9 cellular contexts compared by ENCODE assay signal in genomic region chr13:24670927-24671326, GRCh38. TPM values are rescaled to one million over a fixed set of nuclear protein-coding genes. Genes with fewer than 3 reads are reported as not detected.
A peak's percentile ranks its signal among the peaks of the same experiment; 100 is the strongest.
DNase-seq lines count a peak whose midpoint lies in the region; ATAC-seq, FAIRE-seq and TF ChIP-seq lines count a peak whose summit lies in the region.
"Had no signal": no experiment of that assay in that cellular context is flagged by ENCODE, and none has a peak within 500 bp of the region (broad histone marks: within the 10 kb centered on the region; RNA-seq: fewer than 3 reads in every experiment).

No MANE protein-coding gene starts in this region.

- no peak for FAIRE-seq in astrocyte (lab: Jason Lieb, UNC)

- TF ChIP-seq CTCF in DOHH2 (IDR thresholded peaks at IDR 0.05; ENCODE audit: low read depth, low read length, poor library complexity, severe bottlenecking) (no peak), astrocyte (IDR thresholded peaks at IDR 0.05; ENCODE audit: insufficient read depth, low read depth, low read length) (no peak)

- peak overlapping the region; percentile 72 for H3K9ac ChIP-seq in astrocyte (ENCODE audit: low read length)

- H3F3A ChIP-seq in DOHH2 (ENCODE audit: control insufficient read depth, insufficient read depth): no peaks in the 10 kb centered on the region

- H2AFZ ChIP-seq in astrocyte (ENCODE audit: low read depth, low read length): no peak overlapping the region

- H3K4me2 ChIP-seq in DOHH2 (ENCODE audit: low read length): peak overlapping the region; percentile 71
- peak overlapping the region; percentile 79 for H3K4me2 ChIP-seq in astrocyte (ENCODE audit: low read length)

- no peaks in the 10 kb centered on the region for H3K9me3 ChIP-seq in DOHH2 (ENCODE audit: control insufficient read depth, insufficient read depth, low read length)
- H3K9me3 ChIP-seq in astrocyte (ENCODE audit: insufficient read depth, low read depth, low read length): no peaks in the 10 kb centered on the region
- no peaks in the 10 kb centered on the region for H3K9me3 ChIP-seq in CD8-positive, alpha-beta memory T cell (ENCODE audit: low read length)

- H3K4me1 Mint-ChIP-seq in astrocyte (ENCODE audit: low read depth, unreplicated experiment): peaks cover 31% of the 10 kb centered on the region
- peaks cover 0 to 12% (median 9%) of the 10 kb centered on the region in 4 donors for H3K4me1 Mint-ChIP-seq in naive thymus-derived CD8-positive, alpha-beta T cell
- peaks cover 4 to 11% (median 10%) of the 10 kb centered on the region in 3 donors for H3K4me1 Mint-ChIP-seq in CD8-positive, alpha-beta memory T cell

- H4K20me1 ChIP-seq in DOHH2 (ENCODE audit: control insufficient read depth, insufficient read depth, low read depth, low read length) (no peaks in the 10 kb centered on the region), astrocyte (ENCODE audit: insufficient read depth, low read length) (no peaks in the 10 kb centered on the region)

- no peaks in the 10 kb centered on the region for H3K27me3 ChIP-seq in DOHH2 (ENCODE audit: control insufficient read depth, low read length)
- H3K27me3 ChIP-seq in astrocyte (ENCODE audit: insufficient read depth, low read length): peaks cover 3% of the 10 kb centered on the region
- H3K27me3 ChIP-seq in CD8-positive, alpha-beta memory T cell (ENCODE audit: insufficient read depth, low read length, poor library complexity, severe bottlenecking): peaks cover 9% of the 10 kb centered on the region

- peak; percentile 56 for DNase-seq in Jurkat, Clone E6-1 (ENCODE audit: low read depth, low spot score)
- DNase-seq in astrocyte (ENCODE audit: low read depth) (no peak), activated gamma-delta T cell treated with Interleukin-2 at 50 U/mL for 16 hours (no peak), NCI-H1105 (lab: John Stamatoyannopoulos, UW) (no peak)
- DNase-seq in naive thymus-derived CD8-positive, alpha-beta T cell: peak in 2 of 10 donors; percentile 14 to 23
- DNase-seq in CD8-positive, alpha-beta memory T cell: no peak

- CTCF ChIA-PET in CD8-positive, alpha-beta memory T cell (lab: Charles Lee): interaction anchor here (1.1 to 2.3 kb wide), 5 partner anchors 10 to 91 kb away, joined by 3 to 10 read pairs (median 7); no protein-coding TSS in a partner anchor

- H3K36me3 Mint-ChIP-seq in astrocyte (ENCODE audit: low read depth, unreplicated experiment): no peaks in the 10 kb centered on the region
- H3K36me3 Mint-ChIP-seq in naive thymus-derived CD8-positive, alpha-beta T cell: no peaks in the 10 kb centered on the region
- H3K36me3 Mint-ChIP-seq in CD8-positive, alpha-beta memory T cell: no peaks in the 10 kb centered on the region

- H3K4me1 ChIP-seq in DOHH2 (ENCODE audit: control insufficient read depth, low read length) (peaks cover 46% of the 10 kb centered on the region), astrocyte (ENCODE audit: insufficient read depth, low read length) (peaks cover 14% of the 10 kb centered on the region)
- peaks cover 8% of the 10 kb centered on the region for H3K4me1 ChIP-seq in CD8-positive, alpha-beta memory T cell (ENCODE audit: insufficient read depth, low read length)

- H3K4me3 ChIP-seq in DOHH2 (ENCODE audit: low read length): peak overlapping the region; percentile 63
- peak overlapping the region; percentile 46 for H3K4me3 ChIP-seq in Jurkat, Clone E6-1 (ENCODE audit: low read length)
- H3K4me3 ChIP-seq in astrocyte (ENCODE audit: insufficient read depth, low read depth, low read length): no peak overlapping the region
- no peak overlapping the region for H3K4me3 ChIP-seq in CD8-positive, alpha-beta memory T cell (ENCODE audit: low read length)

- H3K27ac ChIP-seq in DOHH2 (ENCODE audit: low read depth, low read length) (no peak overlapping the region), astrocyte (ENCODE audit: low read depth, low read length) (peak overlapping the region; percentile 60)
- H3K27ac ChIP-seq in CD8-positive, alpha-beta memory T cell (ENCODE audit: low read depth, low read length): no peak overlapping the region

- no peaks in the 10 kb centered on the region for H3K9me3 Mint-ChIP-seq in astrocyte (ENCODE audit: unreplicated experiment)
- no peaks in the 10 kb centered on the region for H3K9me3 Mint-ChIP-seq in naive thymus-derived CD8-positive, alpha-beta T cell
- no peaks in the 10 kb centered on the region for H3K9me3 Mint-ChIP-seq in CD8-positive, alpha-beta memory T cell

- POLR2A ChIA-PET in naive thymus-derived CD8-positive, alpha-beta T cell (lab: Charles Lee): no interaction called here
- POLR2A ChIA-PET in CD8-positive, alpha-beta memory T cell (lab: Charles Lee): no interaction called here

- peaks cover 7% of the 10 kb centered on the region for H3K27me3 Mint-ChIP-seq in astrocyte (ENCODE audit: low read depth, unreplicated experiment)
- peaks cover 3 to 34% (median 29%) of the 10 kb centered on the region in 5 donors for H3K27me3 Mint-ChIP-seq in naive thymus-derived CD8-positive, alpha-beta T cell
- H3K27me3 Mint-ChIP-seq in CD8-positive, alpha-beta memory T cell: peaks cover 8 to 21% of the 10 kb centered on the region in 2 donors

- ATAC-seq in naive thymus-derived CD8-positive, alpha-beta T cell: peak; percentile 72 to 85
- no peak for ATAC-seq in GM21381 (IDR thresholded peaks at IDR 0.05; ENCODE audit: unreplicated experiment)

- no peaks in the 10 kb centered on the region for H3K9me2 ChIP-seq in DOHH2 (replicated peaks; ENCODE audit: control insufficient read depth, low read length)

- H3K4me3 Mint-ChIP-seq in astrocyte (ENCODE audit: unreplicated experiment): no peak overlapping the region
- H3K4me3 Mint-ChIP-seq in naive thymus-derived CD8-positive, alpha-beta T cell: peak overlapping the region in 5 of 10 donors; percentile 3 to 57 (median 39)
- no peak overlapping the region for H3K4me3 Mint-ChIP-seq in CD8-positive, alpha-beta memory T cell

- H3K36me3 ChIP-seq in DOHH2 (ENCODE audit: control insufficient read depth, low read length) (no peaks in the 10 kb centered on the region), astrocyte (ENCODE audit: insufficient read depth, low read length) (no peaks in the 10 kb centered on the region)
- no peaks in the 10 kb centered on the region for H3K36me3 ChIP-seq in CD8-positive, alpha-beta memory T cell (ENCODE audit: insufficient read depth, low read length)

- H3K27ac Mint-ChIP-seq in astrocyte (ENCODE audit: unreplicated experiment): peak overlapping the region; percentile 92
- H3K27ac Mint-ChIP-seq in naive thymus-derived CD8-positive, alpha-beta T cell: no peak overlapping the region
- peak overlapping the region in 1 of 8 donors; percentile 15 for H3K27ac Mint-ChIP-seq in CD8-positive, alpha-beta memory T cell

- H3K79me2 ChIP-seq in DOHH2 (ENCODE audit: control insufficient read depth, low read length) (no peaks in the 10 kb centered on the region), astrocyte (ENCODE audit: insufficient read depth, low read length) (no peaks in the 10 kb centered on the region)

RNA-seq across cellular contexts. Expression of gene ATP12A, which starts 9.3 kb away (rescaled TPM):
- not detected for polyA plus RNA-seq in Jurkat, Clone E6-1 (2012; ENCODE audit: insufficient read depth, insufficient read length)
- total RNA-seq in astrocyte: 0.19 TPM in 1 of 2 replicates, not detected in the other
- total RNA-seq in naive thymus-derived CD8-positive, alpha-beta T cell: not detected
- not detected for polyA plus RNA-seq in naive thymus-derived CD8-positive, alpha-beta T cell
- total RNA-seq in CD8-positive, alpha-beta memory T cell: 1 to 10 TPM; 4.9 to 6.1 TPM
- not detected for polyA plus RNA-seq in CD8-positive, alpha-beta memory T cell
- polyA plus RNA-seq: liver had no signal

Comparison
In these comparisons a context has a peak if more than half of its experiments do, and no peak if none do; other contexts are left out.
1. H3K4me3 ChIP-seq: peak in DOHH2 (single experiment) and Jurkat, Clone E6-1 (single experiment); none in astrocyte (single experiment) and CD8-positive, alpha-beta memory T cell (single experiment).